ENCODE assay signal across 8 cellular contexts in genomic region chr16:21836334-21836733, GRCh38. TPM values are rescaled to one million over a fixed set of nuclear protein-coding genes. Genes with fewer than 3 reads are reported as not detected.
DNase-seq lines count a peak whose midpoint lies in the region; ATAC-seq and TF ChIP-seq lines count a peak whose summit lies in the region.
"Not testable (repeated sequence)": the region's sequence is repeated elsewhere in the genome, so short reads cannot be mapped to it uniquely, and the experiment has no call there.

No MANE protein-coding gene starts in this region.

- not testable (repeated sequence) for H3K27ac Mint-ChIP-seq in CD8-positive, alpha-beta T cell; activated CD4-positive, alpha-beta T cell treated with anti-CD3 and anti-CD28 coated beads for 36 hours; activated naive CD4-positive, alpha-beta T cell treated with anti-CD3 and anti-CD28 coated beads, Interleukin-2, amount 10 ng/mL, durations not matched to agents 7 days and 5 days; effector memory CD8-positive, alpha-beta T cell; natural killer cell

- not testable (repeated sequence) for H3K27me3 Mint-ChIP-seq in CD8-positive, alpha-beta T cell (ENCODE audit: low read depth); activated CD4-positive, alpha-beta T cell treated with anti-CD3 and anti-CD28 coated beads for 36 hours; activated naive CD4-positive, alpha-beta T cell treated with anti-CD3 and anti-CD28 coated beads, Interleukin-2, amount 10 ng/mL, durations not matched to agents 7 days and 5 days; effector memory CD8-positive, alpha-beta T cell; natural killer cell (ENCODE audit: low read depth in 2 of 2)

- 4% methylated on average over 3 of the region's 18 CpGs for WGBS in HUES64

- POLR2A ChIA-PET in CD8-positive, alpha-beta T cell (lab: Charles Lee); activated CD4-positive, alpha-beta T cell treated with anti-CD3 and anti-CD28 coated beads for 36 hours (lab: Charles Lee): not testable (repeated sequence)

- not testable (repeated sequence) for H3K4me1 Mint-ChIP-seq in CD8-positive, alpha-beta T cell (ENCODE audit: low read depth); activated CD4-positive, alpha-beta T cell treated with anti-CD3 and anti-CD28 coated beads for 36 hours; activated naive CD4-positive, alpha-beta T cell treated with anti-CD3 and anti-CD28 coated beads, Interleukin-2, amount 10 ng/mL, durations not matched to agents 7 days and 5 days; effector memory CD8-positive, alpha-beta T cell (ENCODE audit: low read depth in 2 of 2); natural killer cell

- H3K27me3 ChIP-seq in CD8-positive, alpha-beta T cell (ENCODE audit: insufficient read depth, low read length) = not testable (repeated sequence)
- peaks cover 11% of the 10 kb centered on the region for H3K27me3 ChIP-seq in HUES64 (ENCODE audit: insufficient read depth, low read length)

- intact Hi-C loops in CD8-positive, alpha-beta T cell (cut with DNase I, micrococcal nuclease); activated CD4-positive, alpha-beta T cell treated with anti-CD3 and anti-CD28 coated beads for 36 hours (cut with DNase I, micrococcal nuclease); natural killer cell (cut with micrococcal nuclease): not testable (repeated sequence)

- H3K27ac ChIP-seq in CD8-positive, alpha-beta T cell (ENCODE audit: low read depth, low read length) = peak overlapping the region; percentile 48
- H3K27ac ChIP-seq in HUES64 (ENCODE audit: low read depth, low read length) = not testable (repeated sequence)

- CTCF ChIA-PET in CD8-positive, alpha-beta T cell (lab: Charles Lee); activated CD4-positive, alpha-beta T cell treated with anti-CD3 and anti-CD28 coated beads for 36 hours (lab: Charles Lee); activated naive CD4-positive, alpha-beta T cell treated with anti-CD3 and anti-CD28 coated beads, Interleukin-2, amount 10 ng/mL, durations not matched to agents 7 days and 5 days (lab: Charles Lee): not testable (repeated sequence)

- H3K9me3 ChIP-seq in CD8-positive, alpha-beta T cell (ENCODE audit: low read length); HUES64 (ENCODE audit: insufficient read depth, low read depth, low read length): not testable (repeated sequence)

- not testable (repeated sequence) for H3K9ac ChIP-seq in HUES64 (ENCODE audit: low read depth, low read length)

- not testable (repeated sequence) for TF ChIP-seq CTCF in CD8-positive, alpha-beta T cell (IDR thresholded peaks at IDR 0.05); natural killer cell (IDR thresholded peaks at IDR 0.05)

- ATAC-seq in CD8-positive, alpha-beta T cell; activated CD4-positive, alpha-beta T cell treated with anti-CD3 and anti-CD28 coated beads for 36 hours; effector memory CD8-positive, alpha-beta T cell (replicated peaks); natural killer cell: not testable (repeated sequence)

- H3K36me3 Mint-ChIP-seq in CD8-positive, alpha-beta T cell; activated CD4-positive, alpha-beta T cell treated with anti-CD3 and anti-CD28 coated beads for 36 hours (ENCODE audit: low read depth); activated naive CD4-positive, alpha-beta T cell treated with anti-CD3 and anti-CD28 coated beads, Interleukin-2, amount 10 ng/mL, durations not matched to agents 7 days and 5 days; effector memory CD8-positive, alpha-beta T cell (ENCODE audit: insufficient read depth); natural killer cell: not testable (repeated sequence)

- H3K4me3 Mint-ChIP-seq in CD8-positive, alpha-beta T cell; activated CD4-positive, alpha-beta T cell treated with anti-CD3 and anti-CD28 coated beads for 36 hours; effector memory CD8-positive, alpha-beta T cell: not testable (repeated sequence)
- peak overlapping the region; percentile 28 for H3K4me3 Mint-ChIP-seq in activated naive CD4-positive, alpha-beta T cell treated with anti-CD3 and anti-CD28 coated beads, Interleukin-2, amount 10 ng/mL, durations not matched to agents 7 days and 5 days
- H3K4me3 Mint-ChIP-seq in natural killer cell = peak overlapping the region; percentile 13

- H3K9me3 Mint-ChIP-seq in CD8-positive, alpha-beta T cell; activated CD4-positive, alpha-beta T cell treated with anti-CD3 and anti-CD28 coated beads for 36 hours (ENCODE audit: low read depth); activated naive CD4-positive, alpha-beta T cell treated with anti-CD3 and anti-CD28 coated beads, Interleukin-2, amount 10 ng/mL, durations not matched to agents 7 days and 5 days; effector memory CD8-positive, alpha-beta T cell; natural killer cell: not testable (repeated sequence)

- not testable (repeated sequence) for H3K36me3 ChIP-seq in CD8-positive, alpha-beta T cell (ENCODE audit: insufficient read depth, low read length); HUES64 (ENCODE audit: insufficient read depth, low read length)

- H3K4me1 ChIP-seq in CD8-positive, alpha-beta T cell (ENCODE audit: insufficient read depth, low read length); HUES64 (ENCODE audit: insufficient read depth, low read length): not testable (repeated sequence)

- peak in 2 of 7 experiments; percentile 29 to 51 for DNase-seq in CD8-positive, alpha-beta T cell
- peak in 3 of 5 donors; percentile 32 to 33 (median 33) for DNase-seq in T-helper 1 cell
- peak; percentile 18 for DNase-seq in activated CD4-positive, alpha-beta T cell treated with anti-CD3 and anti-CD28 coated beads for 36 hours
- DNase-seq in activated effector memory CD4-positive, alpha-beta T cell treated with anti-CD3 and anti-CD28 coated beads, Interleukin-2, amount 50 U/mL, for 16 hours = peak; percentile 66
- peak; percentile 23 for DNase-seq in activated naive CD4-positive, alpha-beta T cell treated with anti-CD3 and anti-CD28 coated beads, Interleukin-2, amount 10 ng/mL, durations not matched to agents 7 days and 5 days
- peak; percentile 24 to 35 (median 30) for DNase-seq in effector memory CD8-positive, alpha-beta T cell
- not testable (repeated sequence) for DNase-seq in natural killer cell

- H3K4me3 ChIP-seq in CD8-positive, alpha-beta T cell (ENCODE audit: low read depth, low read length) = not testable (repeated sequence)
- H3K4me3 ChIP-seq in HUES64 (ENCODE audit: low read length) = peak overlapping the region; percentile 37; the same call in 1 of the 2 replicates

RNA-seq across cellular contexts. Expression of gene NPIPB4, which starts 21.2 kb away (rescaled TPM):
- 100 to 1,000 TPM; 173 to 196 TPM for total RNA-seq in CD8-positive, alpha-beta T cell
- 21.3 TPM for polyA plus RNA-seq in HUES64 (2013, experiment 1 of 2)
- 18.3 TPM for polyA plus RNA-seq in HUES64 (2013, experiment 2 of 2)
- total RNA-seq in activated CD4-positive, alpha-beta T cell treated with anti-CD3 and anti-CD28 coated beads for 36 hours = 100 to 1,000 TPM; 109 to 121 TPM
- 100 to 1,000 TPM; 320 to 433 (median 419) TPM for total RNA-seq in natural killer cell
